In the genomic region with DNA sequence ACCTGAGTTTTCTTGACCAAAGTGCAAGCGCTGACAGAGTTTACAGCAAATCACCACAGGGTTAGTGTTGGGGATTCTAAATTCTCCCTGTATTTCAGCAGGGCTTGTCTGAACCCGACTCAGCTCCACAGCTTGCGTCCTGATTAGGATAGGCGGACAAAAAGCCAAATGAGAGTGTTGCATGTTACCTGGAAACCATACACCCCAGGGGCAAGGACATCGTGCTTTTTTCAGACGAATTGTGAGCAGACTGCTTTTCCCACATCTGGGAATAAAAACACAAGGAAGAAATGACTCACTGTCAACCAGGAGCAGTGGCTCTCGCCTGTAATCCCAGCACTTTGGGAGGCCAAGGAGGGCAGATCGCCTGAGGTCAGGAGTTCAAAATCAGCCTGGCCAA, we compare ENCODE assay signal across 19 cellular contexts. TPM values are rescaled to one million over a fixed set of nuclear protein-coding genes. Genes with fewer than 3 reads are reported as not detected.
"Had no signal": no experiment of that assay in that cellular context is flagged by ENCODE, and none has a peak within 500 bp of the region (broad histone marks: within the 10 kb centered on the region; RNA-seq: fewer than 3 reads in every experiment).

No MANE protein-coding gene starts in this region.

- H3K27me3 ChIP-seq: heart left ventricle, pancreas had no signal

- H3K36me3 Mint-ChIP-seq: stimulated activated effector memory CD8-positive, alpha-beta T cell treated with anti-CD3 and anti-CD28 coated beads, Interleukin-12 subunit alpha, Interleukin-12 subunit beta, amount 100 ng/mL, for 72 hours; WTC11 had no signal

- H3K27ac Mint-ChIP-seq: activated CD4-positive, alpha-beta T cell treated with anti-CD3 and anti-CD28 coated beads, Interleukin-2, amount 10 ng/mL, durations not matched to agents 7 days and 5 days; activated naive CD4-positive, alpha-beta T cell treated with anti-CD3 and anti-CD28 coated beads for 36 hours; activated T-helper 17 cell treated with anti-CD3 and anti-CD28 coated beads, Interleukin-2, amount 50 U/mL, for 72 hours; stimulated activated effector memory CD8-positive, alpha-beta T cell treated with anti-CD3 and anti-CD28 coated beads, Interleukin-12 subunit alpha, Interleukin-12 subunit beta, amount 100 ng/mL, for 72 hours; T-helper 17 cell; type B pancreatic cell; WTC11 had no signal

- DNase-seq: activated CD4-positive, alpha-beta T cell treated with anti-CD3 and anti-CD28 coated beads, Interleukin-2, amount 10 ng/mL, durations not matched to agents 7 days and 5 days; activated naive CD4-positive, alpha-beta T cell treated with anti-CD3 and anti-CD28 coated beads for 36 hours; activated T-cell treated with anti-CD3 and anti-CD28 coated beads for 4 hours; effector memory CD4-positive, alpha-beta T cell; foreskin melanocyte; heart left ventricle; kidney; left ventricle myocardium superior; pancreas; T-helper 17 cell had no signal

- H3K27ac ChIP-seq: heart left ventricle had no signal

- H3K4me3 Mint-ChIP-seq: activated CD4-positive, alpha-beta T cell treated with anti-CD3 and anti-CD28 coated beads, Interleukin-2, amount 10 ng/mL, durations not matched to agents 7 days and 5 days; activated naive CD4-positive, alpha-beta T cell treated with anti-CD3 and anti-CD28 coated beads for 36 hours; activated T-helper 17 cell treated with anti-CD3 and anti-CD28 coated beads, Interleukin-2, amount 50 U/mL, for 72 hours; central memory CD8-positive, alpha-beta T cell; stimulated activated effector memory CD8-positive, alpha-beta T cell treated with anti-CD3 and anti-CD28 coated beads, Interleukin-12 subunit alpha, Interleukin-12 subunit beta, amount 100 ng/mL, for 72 hours; T-helper 17 cell; WTC11 had no signal

- H3K9me3 Mint-ChIP-seq: activated CD4-positive, alpha-beta T cell treated with anti-CD3 and anti-CD28 coated beads, Interleukin-2, amount 10 ng/mL, durations not matched to agents 7 days and 5 days; activated naive CD4-positive, alpha-beta T cell treated with anti-CD3 and anti-CD28 coated beads for 36 hours; activated T-helper 17 cell treated with anti-CD3 and anti-CD28 coated beads, Interleukin-2, amount 50 U/mL, for 72 hours; central memory CD8-positive, alpha-beta T cell; stimulated activated effector memory CD8-positive, alpha-beta T cell treated with anti-CD3 and anti-CD28 coated beads, Interleukin-12 subunit alpha, Interleukin-12 subunit beta, amount 100 ng/mL, for 72 hours; type B pancreatic cell had no signal

- H3K9me3 ChIP-seq: heart left ventricle, pancreas had no signal

- H3K4me3 ChIP-seq: heart left ventricle, pancreas had no signal

- ATAC-seq: activated T-helper 17 cell treated with anti-CD3 and anti-CD28 coated beads, Interleukin-2, amount 50 U/mL, for 72 hours; heart left ventricle; left ventricle myocardium superior; pancreas; stimulated activated effector memory CD8-positive, alpha-beta T cell treated with anti-CD3 and anti-CD28 coated beads, Interleukin-12 subunit alpha, Interleukin-12 subunit beta, amount 100 ng/mL, for 72 hours; T-helper 17 cell; WTC11 had no signal

- H3K36me3 ChIP-seq: pancreas had no signal

RNA-seq across cellular contexts. Expression of gene DZIP1L, which starts 3.0 kb away (rescaled TPM):
- total RNA-seq: activated naive CD4-positive, alpha-beta T cell treated with anti-CD3 and anti-CD28 coated beads for 36 hours; activated T-helper 17 cell treated with anti-CD3 and anti-CD28 coated beads, Interleukin-2, amount 50 U/mL, for 72 hours; T-helper 17 cell had no signal

RNA-seq across cellular contexts. Expression of gene A4GNT, which starts 19.8 kb away (rescaled TPM):
- total RNA-seq: activated CD4-positive, alpha-beta T cell treated with anti-CD3 and anti-CD28 coated beads, Interleukin-2, amount 10 ng/mL, durations not matched to agents 7 days and 5 days; activated CD8-positive, alpha-beta memory T cell treated with anti-CD3 and anti-CD28 coated beads for 36 hours; activated naive CD4-positive, alpha-beta T cell treated with anti-CD3 and anti-CD28 coated beads for 36 hours; activated T-helper 17 cell treated with anti-CD3 and anti-CD28 coated beads, Interleukin-2, amount 50 U/mL, for 72 hours; epithelial cell of proximal tubule; heart left ventricle; kidney; left ventricle myocardium superior; mesenteric fat pad; skeletal muscle tissue; T-helper 17 cell; WTC11 had no signal
